16 cellular contexts compared by ENCODE assay signal in the genomic region with DNA sequence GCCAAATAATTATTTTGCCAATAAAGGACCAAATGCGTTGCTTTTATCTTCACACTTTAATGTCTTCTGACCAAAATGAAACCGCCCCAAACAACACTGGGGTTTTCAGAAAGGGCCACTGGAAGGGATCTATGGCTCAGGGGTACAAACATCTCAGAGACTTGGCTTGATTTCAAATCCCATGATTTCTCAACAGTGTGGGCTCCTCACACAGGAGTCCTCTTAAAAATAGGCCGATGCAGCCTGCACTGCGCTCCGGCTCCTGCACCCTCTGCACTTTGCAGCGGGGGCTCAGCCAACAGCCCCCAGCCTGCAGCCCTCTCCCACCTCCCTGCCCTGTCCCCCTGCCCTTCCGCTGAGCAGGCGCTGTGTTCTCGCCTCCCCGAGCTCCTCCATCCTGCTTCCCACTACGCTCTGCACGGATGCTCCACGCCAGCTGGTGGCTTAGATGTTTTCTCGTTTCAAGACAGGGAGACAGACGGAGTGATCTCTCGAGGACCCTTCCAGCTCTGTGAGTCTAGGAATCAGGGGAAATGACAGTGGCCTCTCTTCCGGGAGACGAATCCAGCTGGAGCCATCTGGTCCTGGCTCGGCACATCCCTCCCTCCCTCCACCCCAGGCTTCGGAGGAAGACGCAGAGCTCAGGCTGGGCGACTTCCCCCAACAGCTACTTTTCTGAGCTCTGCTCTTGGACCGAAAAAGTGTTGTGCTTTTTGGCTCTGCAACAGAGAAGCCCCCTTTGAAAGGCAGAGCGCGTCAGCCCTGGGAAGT.
DNase-seq lines count a peak whose midpoint lies in the region; ATAC-seq and TF ChIP-seq lines count a peak whose summit lies in the region.
"Had no signal": no experiment of that assay in that cellular context is flagged by ENCODE, and none has a peak within 500 bp of the region (broad histone marks: within the 10 kb centered on the region; RNA-seq: fewer than 3 reads in every experiment).

No MANE protein-coding gene starts in this region.

- POLR2A ChIA-PET in AG04450 (lab: Yijun Ruan, JAX) = no interaction called here
- POLR2A ChIA-PET in CD8-positive, alpha-beta memory T cell (lab: Charles Lee) = no interaction called here

- peak overlapping the region; percentile 93 for H3K27ac Mint-ChIP-seq in nephron progenitor cell
- H3K27ac Mint-ChIP-seq in CD8-positive, alpha-beta memory T cell = peak overlapping the region in 1 of 8 donors; percentile 38
- H3K27ac Mint-ChIP-seq: activated naive CD8-positive, alpha-beta T cell treated with anti-CD3 and anti-CD28 coated beads for 36 hours; natural killer cell treated with Interleukin-12 subunit alpha and Interleukin-12 subunit beta and Interleukin-15 and Interleukin-18, amount 100 ng/mL, for 72 hours; type B pancreatic cell had no signal

- no peaks in the 10 kb centered on the region for H3K27me3 ChIP-seq in AG04450 (ENCODE audit: control insufficient read depth, insufficient read depth, low read length)
- H3K27me3 ChIP-seq in CD8-positive, alpha-beta memory T cell (ENCODE audit: insufficient read depth, low read length, poor library complexity, severe bottlenecking) = no peaks in the 10 kb centered on the region

- no peak for TF ChIP-seq CTCF in AG04450 (IDR thresholded peaks at IDR 0.05; ENCODE audit: low read depth, low read length)
- no peak for TF ChIP-seq CTCF in nephron progenitor cell (IDR thresholded peaks at IDR 0.05)
- TF ChIP-seq CTCF in GM10266 (IDR thresholded peaks at IDR 0.05; ENCODE audit: control insufficient read depth, insufficient read depth, low read depth, missing control alignments) = no peak

- H3K9me3 ChIP-seq in AG04450 (ENCODE audit: control insufficient read depth, insufficient read depth, low read length) = no peaks in the 10 kb centered on the region; the same call in 1 of the 2 replicates
- no peaks in the 10 kb centered on the region for H3K9me3 ChIP-seq in CD8-positive, alpha-beta memory T cell (ENCODE audit: low read length)
- H3K9me3 ChIP-seq: SJCRH30 had no signal

- peaks cover 8% of the 10 kb centered on the region for H3K4me1 Mint-ChIP-seq in nephron progenitor cell
- no peaks in the 10 kb centered on the region for H3K4me1 Mint-ChIP-seq in CD8-positive, alpha-beta memory T cell
- H3K4me1 Mint-ChIP-seq: activated naive CD8-positive, alpha-beta T cell treated with anti-CD3 and anti-CD28 coated beads for 36 hours had no signal

- H3K4me3 Mint-ChIP-seq in nephron progenitor cell = no peak overlapping the region
- no peak overlapping the region for H3K4me3 Mint-ChIP-seq in CD8-positive, alpha-beta memory T cell
- H3K4me3 Mint-ChIP-seq: activated naive CD8-positive, alpha-beta T cell treated with anti-CD3 and anti-CD28 coated beads for 36 hours; natural killer cell treated with Interleukin-12 subunit alpha and Interleukin-12 subunit beta and Interleukin-15 and Interleukin-18, amount 100 ng/mL, for 72 hours; type B pancreatic cell had no signal

- peak overlapping the region; percentile 41 for H3K4me3 ChIP-seq in AG04450 (ENCODE audit: low read depth, low read length)
- no peak overlapping the region for H3K4me3 ChIP-seq in CD8-positive, alpha-beta memory T cell (ENCODE audit: low read length)
- H3K4me3 ChIP-seq: SJCRH30 had no signal

- H3K27me3 Mint-ChIP-seq in nephron progenitor cell (ENCODE audit: low read depth, poor library complexity) = peaks cover 7% of the 10 kb centered on the region
- H3K27me3 Mint-ChIP-seq in CD8-positive, alpha-beta memory T cell = peaks cover 8 to 12% of the 10 kb centered on the region in 2 donors

- H3K4me1 ChIP-seq in CD8-positive, alpha-beta memory T cell (ENCODE audit: insufficient read depth, low read length) = no peaks in the 10 kb centered on the region

- no peaks in the 10 kb centered on the region for H3K36me3 ChIP-seq in CD8-positive, alpha-beta memory T cell (ENCODE audit: insufficient read depth, low read length)
- H3K36me3 ChIP-seq: SJCRH30 had no signal

- H3K9me3 Mint-ChIP-seq in nephron progenitor cell = no peaks in the 10 kb centered on the region
- H3K9me3 Mint-ChIP-seq in CD8-positive, alpha-beta memory T cell = no peaks in the 10 kb centered on the region
- H3K9me3 Mint-ChIP-seq: activated naive CD8-positive, alpha-beta T cell treated with anti-CD3 and anti-CD28 coated beads for 36 hours; natural killer cell treated with Interleukin-12 subunit alpha and Interleukin-12 subunit beta and Interleukin-15 and Interleukin-18, amount 100 ng/mL, for 72 hours; type B pancreatic cell had no signal

- H3K27ac ChIP-seq in AG04450 (ENCODE audit: low read depth, low read length) = no peak overlapping the region
- no peak overlapping the region for H3K27ac ChIP-seq in CD8-positive, alpha-beta memory T cell (ENCODE audit: low read depth, low read length)
- H3K27ac ChIP-seq: HL-60, SJCRH30 had no signal

- DNase-seq in AG04450 (ENCODE audit: low read depth, low spot score) = no peak
- DNase-seq in SK-N-DZ (ENCODE audit: low spot score) = peak; percentile 42
- peak; percentile 77 for DNase-seq in cardiac septum (ENCODE audit: low spot score)
- no peak for DNase-seq in nephron progenitor cell
- no peak for DNase-seq in GM10266 (ENCODE audit: extremely low spot score)
- DNase-seq in CD8-positive, alpha-beta memory T cell = no peak
- DNase-seq: activated naive CD8-positive, alpha-beta T cell treated with anti-CD3 and anti-CD28 coated beads for 36 hours; cortex of kidney; DMS153; NCI-H2081 treated with DMSO at 0.1 percent for 48 hours; SJCRH30 had no signal

- CTCF ChIA-PET in AG04450 (lab: Charles Lee) = interaction anchor here (1.2 to 1.4 kb wide), 3 partner anchors 20 to 151 kb away, joined by 3 to 4 read pairs (median 3); no protein-coding TSS in a partner anchor
- CTCF ChIA-PET in CD8-positive, alpha-beta memory T cell (lab: Charles Lee) = no interaction called here

- intact Hi-C loops in cardiac septum (cut with DNase I) = no loop called here

- ATAC-seq in GM21360 (IDR thresholded peaks at IDR 0.05; ENCODE audit: unreplicated experiment) (no peak), GM19324 (IDR thresholded peaks at IDR 0.05; ENCODE audit: low FRiP score, unreplicated experiment) (no peak)
- ATAC-seq: natural killer cell treated with Interleukin-12 subunit alpha and Interleukin-12 subunit beta and Interleukin-15 and Interleukin-18, amount 100 ng/mL, for 72 hours had no signal

- H3K36me3 Mint-ChIP-seq in nephron progenitor cell (ENCODE audit: low read depth) = no peaks in the 10 kb centered on the region
- no peaks in the 10 kb centered on the region for H3K36me3 Mint-ChIP-seq in CD8-positive, alpha-beta memory T cell
- H3K36me3 Mint-ChIP-seq: activated naive CD8-positive, alpha-beta T cell treated with anti-CD3 and anti-CD28 coated beads for 36 hours; natural killer cell treated with Interleukin-12 subunit alpha and Interleukin-12 subunit beta and Interleukin-15 and Interleukin-18, amount 100 ng/mL, for 72 hours; type B pancreatic cell had no signal

Comparison
In these comparisons a context has a peak if more than half of its experiments do, and no peak if none do; other contexts are left out.
1. DNase-seq: peak in SK-N-DZ (single experiment) and cardiac septum (single experiment); none in AG04450 (single experiment), nephron progenitor cell (single experiment), GM10266 (single experiment) and CD8-positive, alpha-beta memory T cell (0 of 5).